ENCODE assay signal across 24 cellular contexts in genomic region chr15:100081454-100081853, GRCh38.
"Had no signal": no experiment of that assay in that cellular context is flagged by ENCODE, and none has a peak within 500 bp of the region (broad histone marks: within the 10 kb centered on the region; RNA-seq: fewer than 3 reads in every experiment).

No MANE protein-coding gene starts in this region.

- H3K9me3 ChIP-seq: neutrophil, psoas muscle, stomach, tibial artery, transverse colon, upper lobe of right lung, uterus had no signal

- H3K27me3 ChIP-seq: neutrophil, spleen, stomach, tibial artery, transverse colon, upper lobe of right lung, uterus had no signal

- H3K4me1 ChIP-seq: parathyroid adenoma, psoas muscle, spleen, stomach, transverse colon, upper lobe of right lung, uterus had no signal

- H3K27ac ChIP-seq: neutrophil, parathyroid adenoma, psoas muscle, skin epidermis, spleen, stomach, tibial artery, transverse colon, upper lobe of right lung, uterus had no signal

- H3K36me3 ChIP-seq: neutrophil, spleen, stomach, tibial artery, transverse colon, upper lobe of right lung, uterus had no signal

- H3K4me2 ChIP-seq: smooth muscle cell had no signal

- H3K4me3 ChIP-seq: psoas muscle, skin epidermis, smooth muscle cell, spleen, stomach, tibial artery, transverse colon, upper lobe of right lung, uterus had no signal

- DNase-seq: naive B cell; naive thymus-derived CD8-positive, alpha-beta T cell; nephron progenitor cell; nucleus accumbens; psoas muscle; right cardiac atrium; stimulated activated CD4-positive, alpha-beta T cell treated with anti-CD3 and anti-CD28 coated beads, Interleukin-12 subunit alpha, Interleukin-12 subunit beta, amount 100 ng/mL, for 4 hours; stimulated activated CD4-positive, alpha-beta T cell treated with anti-CD3 and anti-CD28 coated beads, Interleukin-1b, Interleukin-23, amount 100 ng/mL, for 48 hours; stimulated activated CD4-positive, alpha-beta T cell treated with anti-CD3 and anti-CD28 coated beads, Interleukin-4, amount 100 ng/mL, for 1 hour; stimulated activated naive B cell treated with anti-CD40 and anti-IgM and Interleukin-4, amounts not matched to agents 10 μg/mL and 1 μg/mL and 100 μg/mL, for 72 hours; stimulated activated naive CD4-positive, alpha-beta T cell treated with Interleukin-2 at 50 U/mL for 16 hours; stomach; tibial artery; transverse colon; upper lobe of right lung; uterus had no signal

- ATAC-seq: naive thymus-derived CD8-positive, alpha-beta T cell; natural killer cell treated with Interleukin-12 subunit alpha and Interleukin-12 subunit beta and Interleukin-15 and Interleukin-18, amount 100 ng/mL, for 72 hours; psoas muscle; right cardiac atrium; sciatic nerve; stimulated activated effector memory CD8-positive, alpha-beta T cell treated with anti-CD3 and anti-CD28 coated beads, Interleukin-12 subunit alpha, Interleukin-12 subunit beta, amount 100 ng/mL, for 72 hours; stimulated activated naive B cell treated with anti-CD40 and anti-IgM and Interleukin-4, amounts not matched to agents 10 μg/mL and 1 μg/mL and 100 μg/mL, for 72 hours; upper lobe of right lung had no signal
